ENCODE assay signal across 8 cellular contexts in the genomic region with DNA sequence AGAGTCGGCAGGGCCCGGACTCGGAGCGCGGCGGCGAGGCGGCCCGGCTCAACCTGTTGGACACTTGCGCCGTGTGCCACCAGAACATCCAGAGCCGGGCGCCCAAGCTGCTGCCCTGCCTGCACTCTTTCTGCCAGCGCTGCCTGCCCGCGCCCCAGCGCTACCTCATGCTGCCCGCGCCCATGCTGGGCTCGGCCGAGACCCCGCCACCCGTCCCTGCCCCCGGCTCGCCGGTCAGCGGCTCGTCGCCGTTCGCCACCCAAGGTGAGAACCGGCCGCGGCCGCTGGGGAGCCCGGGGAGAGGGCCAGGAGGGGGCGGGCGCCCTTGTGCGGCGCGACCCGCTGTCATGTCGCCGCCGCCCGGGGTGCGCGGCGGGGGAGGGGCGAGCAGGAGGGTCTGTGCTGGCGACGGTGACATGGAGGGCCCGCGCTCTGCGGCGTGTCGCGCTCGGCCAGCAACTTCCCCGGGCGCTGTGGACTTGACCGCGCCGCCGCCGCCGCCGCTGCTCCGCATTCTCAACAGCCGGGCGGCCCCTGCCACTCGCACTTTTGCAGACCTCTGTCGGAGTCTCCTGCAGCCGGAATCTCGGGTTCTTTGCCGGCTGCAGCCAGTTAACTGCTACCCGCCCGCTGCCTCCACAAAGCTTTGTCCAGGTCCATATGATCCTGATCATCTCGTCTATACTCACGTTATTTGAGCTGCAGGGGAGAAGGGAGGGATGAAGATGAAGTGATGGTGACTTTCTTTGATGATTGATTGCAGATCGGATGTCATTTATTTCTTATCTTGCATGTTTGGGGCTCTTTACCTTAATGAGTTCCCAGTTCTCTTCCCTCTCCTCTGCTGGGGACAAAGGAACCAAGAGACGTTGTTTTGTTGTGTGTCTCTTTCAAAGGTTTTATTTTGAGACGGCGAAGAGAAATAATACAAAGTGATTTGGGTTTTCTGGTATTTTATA. TPM values are rescaled to one million over a fixed set of nuclear protein-coding genes. Genes with fewer than 3 reads are reported as not detected.
DNase-seq lines count a peak whose midpoint lies in the region; ATAC-seq, FAIRE-seq and TF ChIP-seq lines count a peak whose summit lies in the region.

No MANE protein-coding gene starts in this region.

- H3K4me3 ChIP-seq in Peyer's patch = peak overlapping the region; percentile 92 to 98 (median 97)
- peak overlapping the region; percentile 65 to 95 for H3K4me3 ChIP-seq in neutrophil (ENCODE audit: low read depth in 1 of 2, low read length in 1 of 2)
- H3K4me3 ChIP-seq in suprapubic skin = peak overlapping the region; percentile 88

- H3K27me3 ChIP-seq in Peyer's patch = no peaks in the 10 kb centered on the region
- H3K27me3 ChIP-seq in foreskin keratinocyte = no peaks in the 10 kb centered on the region
- no peaks in the 10 kb centered on the region for H3K27me3 ChIP-seq in neutrophil
- no peaks in the 10 kb centered on the region for H3K27me3 ChIP-seq in suprapubic skin

- FAIRE-seq in HTR-8/SVneo (lab: Jason Lieb, UNC) = no peak

- H3K9me3 ChIP-seq in Peyer's patch (no peaks in the 10 kb centered on the region), neutrophil (no peaks in the 10 kb centered on the region), suprapubic skin (no peaks in the 10 kb centered on the region)

- TF ChIP-seq EP300 in suprapubic skin (IDR thresholded peaks at IDR 0.05) = no peak

- TF ChIP-seq POLR2A in Peyer's patch (IDR thresholded peaks at IDR 0.05) (peak in 1 of 2 donors; percentile 14), suprapubic skin (IDR thresholded peaks at IDR 0.05) (no peak)

- H3K4me1 ChIP-seq in Peyer's patch (peaks cover 0 to 8% (median 0%) of the 10 kb centered on the region in 4 donors), foreskin keratinocyte (no peaks in the 10 kb centered on the region), neutrophil (ENCODE audit: control insufficient read depth in 1 of 2, insufficient read depth in 1 of 2, low read depth in 1 of 2, low read length in 1 of 2) (peaks cover 17 to 20% of the 10 kb centered on the region in 2 experiments), suprapubic skin (peaks cover 12% of the 10 kb centered on the region)

- WGBS in suprapubic skin = under 1% methylated on average over 26 of the region's 84 CpGs

- ATAC-seq in GM21390 (IDR thresholded peaks at IDR 0.05; ENCODE audit: unreplicated experiment) = peak; percentile 37
- peak; percentile 10 for ATAC-seq in foreskin keratinocyte

- H3K36me3 ChIP-seq in Peyer's patch (no peaks in the 10 kb centered on the region), neutrophil (no peaks in the 10 kb centered on the region), suprapubic skin (no peaks in the 10 kb centered on the region)

- DNase-seq in DMS153 (lab: John Stamatoyannopoulos, UW) = peak; percentile 35
- peak; percentile 21 for DNase-seq in HTR-8/SVneo (ENCODE audit: insufficient read length, low spot score)
- DNase-seq in Peyer's patch = peak; percentile 63 to 77 (median 76)
- peak; percentile 52 for DNase-seq in activated gamma-delta T cell (lab: John Stamatoyannopoulos, UW)
- peak; percentile 5 to 31 for DNase-seq in foreskin keratinocyte
- peak; percentile 71 to 83 for DNase-seq in suprapubic skin (ENCODE audit: low spot score in 2 of 2)

- peak overlapping the region; percentile 86 to 100 (median 98) for H3K27ac ChIP-seq in Peyer's patch
- H3K27ac ChIP-seq in foreskin keratinocyte = no peak overlapping the region
- peak overlapping the region; percentile 90 for H3K27ac ChIP-seq in neutrophil
- H3K27ac ChIP-seq in suprapubic skin = peak overlapping the region; percentile 93

- TF ChIP-seq CTCF in Peyer's patch (IDR thresholded peaks at IDR 0.05) (peak in 2 of 6 experiments; percentile 2 to 10), foreskin keratinocyte (conservative IDR thresholded peaks at IDR 0.05) (no peak), neutrophil (IDR thresholded peaks at IDR 0.05) (peak; percentile 7), suprapubic skin (IDR thresholded peaks at IDR 0.05) (no peak)

RNA-seq across cellular contexts. Expression of gene TRIM24, which starts 0.9 kb away (rescaled TPM):
- 10 to 100 TPM; 15.7 to 18.7 (median 16.6) TPM for total RNA-seq in Peyer's patch
- total RNA-seq in foreskin keratinocyte = 7.8 and 8.9 TPM in 2 replicates
- 3.1 and 3.6 TPM in 2 replicates for polyA plus RNA-seq in foreskin keratinocyte
- 10 to 100 TPM; 16.1 to 20.8 (median 17.7) TPM for total RNA-seq in suprapubic skin

Comparison
In these comparisons a context has a peak if more than half of its experiments do, and no peak if none do; other contexts are left out.
1. DNase-seq: peak in every context shown above with its lines; median percentile 77 in suprapubic skin; 76 in Peyer's patch; 52 in activated gamma-delta T cell; 35 in DMS153; 21 in HTR-8/SVneo; 18 in foreskin keratinocyte.